In the genomic region with DNA sequence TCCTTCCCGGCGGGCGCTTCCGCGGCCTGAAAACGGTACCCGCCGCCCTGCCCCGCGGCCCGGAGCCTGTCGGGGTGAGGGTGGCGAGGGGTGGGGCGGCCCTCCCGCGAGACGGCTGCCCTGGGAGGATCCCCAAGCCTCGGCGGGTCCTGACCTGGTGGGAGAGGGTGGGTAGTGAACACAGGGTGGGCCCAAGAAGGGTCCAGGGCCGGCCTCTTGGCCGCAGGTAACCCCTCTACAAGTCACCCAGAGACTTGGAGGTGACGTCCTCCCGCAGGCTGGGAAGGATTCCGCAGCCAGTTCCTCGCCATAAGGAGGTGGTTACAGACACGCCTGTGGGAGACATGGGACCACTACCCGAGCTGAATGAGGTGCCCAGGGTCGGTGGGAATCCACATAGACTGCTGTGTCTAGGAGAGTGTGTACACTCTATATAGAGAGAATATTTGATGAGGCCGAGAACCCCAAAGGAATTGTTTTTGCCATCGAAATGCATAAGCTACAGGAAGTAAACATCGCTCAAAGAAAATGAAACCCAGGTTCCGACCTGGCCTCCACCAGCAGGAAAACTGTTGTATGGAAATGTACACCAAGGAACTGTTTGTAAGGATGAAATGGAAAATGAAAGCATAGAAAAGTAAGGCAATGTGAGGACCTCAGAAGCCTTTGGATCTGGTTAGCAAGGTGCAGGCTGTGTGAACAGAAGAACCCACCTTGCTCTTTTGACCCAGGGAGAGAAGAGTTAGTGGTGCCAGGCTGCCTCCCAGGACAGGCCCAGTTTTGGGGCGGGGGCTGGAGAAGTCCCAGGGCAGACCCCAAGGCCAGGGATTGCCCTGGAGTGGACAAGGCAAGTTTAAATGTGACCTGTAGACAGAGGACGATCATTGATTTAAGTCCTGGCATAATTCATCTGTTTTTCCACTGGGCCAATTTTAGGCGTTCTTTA, we compare ENCODE assay signal across 8 cellular contexts. TPM values are rescaled to one million over a fixed set of nuclear protein-coding genes. Genes with fewer than 3 reads are reported as not detected.
DNase-seq lines count a peak whose midpoint lies in the region; ATAC-seq and TF ChIP-seq lines count a peak whose summit lies in the region.

No MANE protein-coding gene starts in this region.

- TF ChIP-seq CTCF in GM12875 (IDR thresholded peaks at IDR 0.05; ENCODE audit: borderline replicate concordance, insufficient read depth, low read depth, low read length) (no peak), foreskin keratinocyte (conservative IDR thresholded peaks at IDR 0.05) (no peak)

- H3K23ac ChIP-seq in neuronal stem cell (ENCODE audit: low read depth, low read length, poor library complexity): peak overlapping the region; percentile 82

- peak overlapping the region; percentile 94 for H3K27ac Mint-ChIP-seq in activated T-cell treated with anti-CD3 and anti-CD28 coated beads, Interleukin-2, amount 50 U/mL, for 72 hours

- ATAC-seq in GM21825 (IDR thresholded peaks at IDR 0.05; ENCODE audit: unreplicated experiment) (peak; percentile 21), foreskin keratinocyte (peak; percentile 32)
- peak; percentile 34 to 39 for ATAC-seq in activated T-cell treated with anti-CD3 and anti-CD28 coated beads, Interleukin-2, amount 50 U/mL, for 72 hours (replicated peaks in 1 of 2)

- H3K27me3 ChIP-seq in foreskin keratinocyte (no peaks in the 10 kb centered on the region), neuronal stem cell (ENCODE audit: control insufficient read depth in 3 of 3, insufficient read depth in 3 of 3, low read depth in 1 of 3, low read length in 3 of 3) (peaks cover 0 to 35% (median 0%) of the 10 kb centered on the region in 3 experiments)

- peak overlapping the region; percentile 69 for H3K27ac ChIP-seq in KOPT-K1 (ENCODE audit: low read depth, low read length, poor library complexity, severe bottlenecking)
- H3K27ac ChIP-seq in foreskin keratinocyte: peak overlapping the region; percentile 94
- no peak overlapping the region for H3K27ac ChIP-seq in neuronal stem cell (replicated peaks; ENCODE audit: low read length)

- no peak overlapping the region for H4K8ac ChIP-seq in neuronal stem cell (ENCODE audit: low read depth, low read length)

- no peaks in the 10 kb centered on the region for H3K36me3 ChIP-seq in KOPT-K1 (ENCODE audit: insufficient read depth, low read length)
- H3K36me3 ChIP-seq in neuronal stem cell (replicated peaks in 1 of 2; ENCODE audit: control insufficient read depth in 2 of 2, insufficient read depth in 2 of 2, low read length in 2 of 2): no peaks in the 10 kb centered on the region

- H3K9me3 ChIP-seq in KOPT-K1 (ENCODE audit: insufficient read depth, low read length, poor library complexity, severe bottlenecking) (no peaks in the 10 kb centered on the region), neuronal stem cell (replicated peaks in 1 of 2; ENCODE audit: control insufficient read depth in 2 of 2, insufficient read depth in 1 of 2, low read depth in 1 of 2, low read length in 2 of 2) (no peaks in the 10 kb centered on the region)

- peaks cover 52% of the 10 kb centered on the region for H3K4me1 Mint-ChIP-seq in activated T-cell treated with anti-CD3 and anti-CD28 coated beads, Interleukin-2, amount 50 U/mL, for 72 hours (ENCODE audit: low read depth)

- no peak overlapping the region for H2BK120ac ChIP-seq in neuronal stem cell (ENCODE audit: low read depth, low read length)

- H4K91ac ChIP-seq in neuronal stem cell (ENCODE audit: low read depth, low read length, poor library complexity): no peak overlapping the region

- peak overlapping the region; percentile 62 for H3K18ac ChIP-seq in neuronal stem cell (ENCODE audit: low read length)

- peak overlapping the region; percentile 94 for H3K9ac ChIP-seq in neuronal stem cell (ENCODE audit: low read depth, low read length, poor library complexity)

- H3K79me1 ChIP-seq in neuronal stem cell (ENCODE audit: low read depth, low read length): no peaks in the 10 kb centered on the region

- H2BK15ac ChIP-seq in neuronal stem cell (ENCODE audit: low read length): peak overlapping the region; percentile 43

- H2BK12ac ChIP-seq in neuronal stem cell (ENCODE audit: low read length): no peak overlapping the region

- H3K9me3 Mint-ChIP-seq in activated T-cell treated with anti-CD3 and anti-CD28 coated beads, Interleukin-2, amount 50 U/mL, for 72 hours: no peaks in the 10 kb centered on the region

- H2BK5ac ChIP-seq in neuronal stem cell (ENCODE audit: low read length): no peak overlapping the region

- no peak overlapping the region for H3K14ac ChIP-seq in neuronal stem cell (ENCODE audit: low read length)

- peak overlapping the region; percentile 25 for H2AK5ac ChIP-seq in neuronal stem cell (ENCODE audit: low read depth, low read length)

- H2AFZ ChIP-seq in neuronal stem cell (ENCODE audit: low read length): peak overlapping the region; percentile 95

- H3K27me3 Mint-ChIP-seq in activated T-cell treated with anti-CD3 and anti-CD28 coated beads, Interleukin-2, amount 50 U/mL, for 72 hours (ENCODE audit: low read depth): no peaks in the 10 kb centered on the region

- peak overlapping the region; percentile 78 for H3K4me3 ChIP-seq in GM12875 (ENCODE audit: low read depth, low read length)
- peak overlapping the region; percentile 56 to 89 for H3K4me3 ChIP-seq in neuronal stem cell (ENCODE audit: low read length in 2 of 2)

- no CpG with 5 or more reads among the region's 35 CpGs for WGBS in neuronal stem cell (ENCODE audit: extremely low coverage in 2 of 2, insufficient read length in 2 of 2, insufficient replicate concordance in 1 of 2), 2 donors

- H3K4me2 ChIP-seq in neuronal stem cell (ENCODE audit: insufficient read depth, low read length, poor library complexity, severe bottlenecking): peak overlapping the region; percentile 85

- peak in 1 of 2 donors; percentile 33 for DNase-seq in activated T-cell treated with anti-CD3 and anti-CD28 coated beads, Interleukin-2, amount 50 U/mL, for 72 hours
- DNase-seq in foreskin keratinocyte (peak in 1 of 2 donors; percentile 37), neuronal stem cell (ENCODE audit: low spot score) (peak; percentile 8), NCI-H446 treated with DMSO at 0.1 percent for 48 hours (lab: John Stamatoyannopoulos, UW) (no peak), NCI-H187 treated with DMSO at 0.1 percent for 48 hours (lab: John Stamatoyannopoulos, UW) (no peak)

- peak overlapping the region; percentile 95 for H3K4me3 Mint-ChIP-seq in activated T-cell treated with anti-CD3 and anti-CD28 coated beads, Interleukin-2, amount 50 U/mL, for 72 hours

- H3K4ac ChIP-seq in neuronal stem cell (ENCODE audit: low read length): no peak overlapping the region

- peaks cover 2 to 3% of the 10 kb centered on the region in 2 donors for H3K36me3 Mint-ChIP-seq in activated T-cell treated with anti-CD3 and anti-CD28 coated beads, Interleukin-2, amount 50 U/mL, for 72 hours (ENCODE audit: insufficient read depth in 2 of 2)

- H3K4me1 ChIP-seq in foreskin keratinocyte (peaks cover 6% of the 10 kb centered on the region), neuronal stem cell (ENCODE audit: control insufficient read depth in 2 of 2, insufficient read depth in 1 of 2, low read depth in 1 of 2, low read length in 2 of 2) (peaks cover 4 to 12% of the 10 kb centered on the region in 2 donors)

RNA-seq across cellular contexts. Expression of gene OPTN, which starts 0.7 kb away (rescaled TPM):
- total RNA-seq in activated T-cell treated with anti-CD3 and anti-CD28 coated beads, Interleukin-2, amount 50 U/mL, for 72 hours: 100 to 1,000 TPM in 1 of 2 donors, 10 to 100 TPM in 1; 69.8 to 121 TPM
- 82.5 and 101 TPM in 2 replicates for total RNA-seq in foreskin keratinocyte
- 84.6 and 107 TPM in 2 replicates for polyA plus RNA-seq in foreskin keratinocyte
- 11.0 TPM for polyA plus RNA-seq in neuronal stem cell (2013, experiment 1 of 2)
- polyA plus RNA-seq in neuronal stem cell (2013, experiment 2 of 2): 11.0 TPM
